ENCODE assay signal across 8 cellular contexts in genomic region chr19:46860846-46861690, GRCh38. TPM values are rescaled to one million over a fixed set of nuclear protein-coding genes. Genes with fewer than 3 reads are reported as not detected.
DNase-seq lines count a peak whose midpoint lies in the region; ATAC-seq and TF ChIP-seq lines count a peak whose summit lies in the region.

TSS of gene ARHGAP35 (plus strand) at chr19:46860997. CDS start at chr19:46918676, 57,679 bp downstream.

- no peaks in the 10 kb centered on the region for H3K9me3 Mint-ChIP-seq in endothelial cell (ENCODE audit: unreplicated experiment)

- H3K4me3 Mint-ChIP-seq in endothelial cell (ENCODE audit: unreplicated experiment), result peak within 1 kb of the TSS; percentile 90

- H3K36me3 ChIP-seq in SK-N-SH (replicated peaks in 1 of 2; ENCODE audit: control insufficient read depth in 1 of 2, insufficient read depth in 2 of 2, low read length in 1 of 2), result peaks cover 0 to 5% of the 10 kb centered on the region in 2 experiments
- H3K36me3 ChIP-seq in mucosa of descending colon (ENCODE audit: low read depth), result no peaks in the 10 kb centered on the region
- no peaks in the 10 kb centered on the region for H3K36me3 ChIP-seq in tibial artery

- no peak for TF ChIP-seq RAD21 in SK-N-SH (IDR thresholded peaks at IDR 0.05; ENCODE audit: low read length)

- H3K27me3 Mint-ChIP-seq in endothelial cell (ENCODE audit: unreplicated experiment), result peaks cover 7% of the 10 kb centered on the region

- under 1% methylated on average over 25 of the region's 91 CpGs for WGBS in SK-N-SH (ENCODE audit: low lambda C conversion rate)

- CTCF ChIA-PET in SK-N-SH (lab: Yijun Ruan, JAX), result interaction anchor here (0.7 to 4.2 kb wide), 3 partner anchors 111 to 131 kb away, joined by 4 to 34 read pairs (median 4); no protein-coding TSS in a partner anchor

- TF ChIP-seq EP300 in SK-N-SH (IDR thresholded peaks at IDR 0.05; ENCODE audit: borderline replicate concordance in 1 of 2, low read depth in 1 of 2, low read length in 1 of 2), result no peak

- H3K27me3 ChIP-seq in SK-N-SH (ENCODE audit: insufficient read depth) (no peaks in the 10 kb centered on the region), tibial artery (no peaks in the 10 kb centered on the region)

- peaks cover 13% of the 10 kb centered on the region for H3K4me1 Mint-ChIP-seq in endothelial cell (ENCODE audit: unreplicated experiment)

- H3K9me3 ChIP-seq in SK-N-SH, result no peaks in the 10 kb centered on the region
- no peaks in the 10 kb centered on the region for H3K9me3 ChIP-seq in mucosa of descending colon
- no peaks in the 10 kb centered on the region for H3K9me3 ChIP-seq in tibial artery

- peaks cover 46% of the 10 kb centered on the region for H4K20me1 ChIP-seq in SK-N-SH (ENCODE audit: insufficient read depth)

- POLR2A ChIA-PET in SK-N-SH (lab: Yijun Ruan, JAX), result interaction anchor here (0.9 to 1.2 kb wide), 4 partner anchors 10 to 129 kb away, joined by 3 to 4 read pairs (median 4); partner anchors contain the start of gene AP2S1

- no peak for ATAC-seq in SK-N-SH treated with all-trans-retinoic acid at 6 μM for 48 hours
- ATAC-seq in mucosa of descending colon, result peak; percentile 74
- ATAC-seq in GM19452 (IDR thresholded peaks at IDR 0.05; ENCODE audit: unreplicated experiment), result no peak

- H2AFZ ChIP-seq in SK-N-SH (ENCODE audit: low read depth), result peak within 1 kb of the TSS; percentile 52; the same call in 1 of the 2 replicates

- peak within 1 kb of the TSS; percentile 97 for H3K9ac ChIP-seq in SK-N-SH

- peaks cover 26% of the 10 kb centered on the region for H3F3A ChIP-seq in SK-N-SH (replicated peaks; ENCODE audit: insufficient read depth)

- H3K9me2 ChIP-seq in SK-N-SH, result no peaks in the 10 kb centered on the region

- no peak for TF ChIP-seq CTCF in SK-N-SH (IDR thresholded peaks at IDR 0.05)
- no peak for TF ChIP-seq CTCF in endothelial cell (IDR thresholded peaks at IDR 0.05; ENCODE audit: unreplicated experiment)
- TF ChIP-seq CTCF in mucosa of descending colon (IDR thresholded peaks at IDR 0.05), result no peak
- no peak for TF ChIP-seq CTCF in tibial artery (IDR thresholded peaks at IDR 0.05)

- H3K4me2 ChIP-seq in SK-N-SH, result peak within 1 kb of the TSS; percentile 89

- peaks cover 0 to 37% of the 10 kb centered on the region in 2 experiments; a peak in 3 of 4 replicates for H3K4me1 ChIP-seq in SK-N-SH (ENCODE audit: control insufficient read depth in 1 of 2, insufficient read depth in 2 of 2, low read depth in 1 of 2, low read length in 1 of 2)
- peaks cover 41% of the 10 kb centered on the region for H3K4me1 ChIP-seq in mucosa of descending colon (ENCODE audit: low read depth)
- peaks cover 0 to 61% (median 40%) of the 10 kb centered on the region in 4 donors for H3K4me1 ChIP-seq in tibial artery

- peak; percentile 92 for DNase-seq in SK-N-SH
- DNase-seq in HK-2 (ENCODE audit: unreplicated experiment), result peak; percentile 83
- peak; percentile 77 for DNase-seq in activated CD4-positive, alpha-beta T cell treated with anti-CD3 and anti-CD28 coated beads, Interleukin-2, amount 50 U/mL, for 1 hour
- no peak for DNase-seq in endothelial cell (ENCODE audit: low spot score)
- peak; percentile 47 to 73 (median 68) for DNase-seq in mucosa of descending colon
- peak in 1 of 2 donors; percentile 47 for DNase-seq in tibial artery

- intact Hi-C loops in mucosa of descending colon (cut with DNase I, micrococcal nuclease), result loop anchor here in 1 of 2 donors (10.0 kb wide), 1 partner anchor 84 kb away; no protein-coding TSS in a partner anchor
- intact Hi-C loops in tibial artery (cut with DNase I; ENCODE audit: low total_unique reads), result loop anchor here (10.0 kb wide), 1 partner anchor 84 kb away; no protein-coding TSS in a partner anchor

- H3K36me3 Mint-ChIP-seq in endothelial cell (ENCODE audit: low read depth, unreplicated experiment), result peaks cover 5% of the 10 kb centered on the region

- peak within 1 kb of the TSS; percentile 77 to 90 for H3K4me3 ChIP-seq in SK-N-SH (ENCODE audit: low read depth in 2 of 2, low read length in 1 of 2)
- H3K4me3 ChIP-seq in mucosa of descending colon, result peak within 1 kb of the TSS; percentile 83
- peak within 1 kb of the TSS; percentile 88 to 93 for H3K4me3 ChIP-seq in tibial artery

- peaks cover 51% of the 10 kb centered on the region for H3K79me2 ChIP-seq in SK-N-SH (ENCODE audit: insufficient read depth)

- H3K27ac Mint-ChIP-seq in endothelial cell (ENCODE audit: unreplicated experiment), result peak within 1 kb of the TSS; percentile 86

- H3K27ac ChIP-seq in SK-N-SH (ENCODE audit: low read depth in 2 of 2, low read length in 1 of 2), result peak within 1 kb of the TSS; percentile 96 to 98
- H3K27ac ChIP-seq in tibial artery, result peak within 1 kb of the TSS; percentile 94 to 99

TF ChIP-seq in SK-N-SH, 30 proteins besides CTCF, POLR2A, EP300 and RAD21 (continues in another document):
- TF ChIP-seq TEAD4 (IDR thresholded peaks at IDR 0.05; ENCODE audit: borderline replicate concordance, insufficient read depth), result no peak
- TF ChIP-seq NFIC (IDR thresholded peaks at IDR 0.05; ENCODE audit: borderline replicate concordance), result no peak
- no peak for TF ChIP-seq GABPA (IDR thresholded peaks at IDR 0.05; ENCODE audit: low read depth)
- TF ChIP-seq PBX3 (IDR thresholded peaks at IDR 0.05), result no peak
- peak; percentile 81 for TF ChIP-seq YY1 (IDR thresholded peaks at IDR 0.05; ENCODE audit: low read depth)
- TF ChIP-seq EZH2phosphoT487 (IDR thresholded peaks at IDR 0.05; ENCODE audit: borderline replicate concordance, low read depth), result no peak
- TF ChIP-seq RFX5 (IDR thresholded peaks at IDR 0.05; ENCODE audit: low read length), result no peak
- 0 out of 2 replicates have a peak, but pooled peaks have one; percentile 59 for TF ChIP-seq TAF1 (IDR thresholded peaks at IDR 0.05; ENCODE audit: borderline replicate concordance, low read depth, low read length)
- no peak for TF ChIP-seq USF2 (IDR thresholded peaks at IDR 0.05; ENCODE audit: borderline replicate concordance, low read depth, low read length)
- TF ChIP-seq NRF1 (IDR thresholded peaks at IDR 0.05; ENCODE audit: low read depth, low read length), result no peak

TF ChIP-seq in SK-N-SH treated with all-trans-retinoic acid at 6 μM for 48 hours, 23 proteins besides CTCF, POLR2A, EP300 and RAD21:
- TF ChIP-seq ZNF8 (CRISPR knock-in tag; IDR thresholded peaks at IDR 0.05) (no peak), PPARA (CRISPR knock-in tag; IDR thresholded peaks at IDR 0.05; ENCODE audit: borderline replicate concordance) (no peak), BACH2 (CRISPR knock-in tag; IDR thresholded peaks at IDR 0.05; ENCODE audit: borderline replicate concordance) (no peak)

RNA-seq across cellular contexts. Expression of gene ARHGAP35, which starts in this region (rescaled TPM):
- 19.7 and 25.1 TPM in 2 replicates for polyA plus RNA-seq in SK-N-SH (2012; rRNA removed)
- polyA plus RNA-seq in SK-N-SH (2012; cell fraction: cytosol; rRNA removed), result 16.2 and 21.9 TPM in 2 replicates
- polyA plus RNA-seq in SK-N-SH (2012; cell fraction: nucleus; rRNA removed), result 21.0 and 26.2 TPM in 2 replicates
- 71.1 TPM for total RNA-seq in endothelial cell (ENCODE audit: unreplicated experiment)
- total RNA-seq in mucosa of descending colon, result 10 to 100 TPM; 56.5 to 85.3 (median 82.7) TPM
